Comparison of ENCODE assay signal across 13 cellular contexts in genomic region chr7:83469076-83469475, GRCh38.
DNase-seq lines count a peak whose midpoint lies in the region; ATAC-seq and TF ChIP-seq lines count a peak whose summit lies in the region.
"Had no signal": no experiment of that assay in that cellular context is flagged by ENCODE, and none has a peak within 500 bp of the region (broad histone marks: within the 10 kb centered on the region; RNA-seq: fewer than 3 reads in every experiment).

No MANE protein-coding gene starts in this region.

- H3K4me3 ChIP-seq in AG04449 (ENCODE audit: low read depth, low read length) = no peak overlapping the region
- H3K4me3 ChIP-seq: smooth muscle cell had no signal

- ATAC-seq in SK-N-SH treated with all-trans-retinoic acid at 6 μM for 48 hours = peak; percentile 71
- no peak for ATAC-seq in HG02970 (IDR thresholded peaks at IDR 0.05; ENCODE audit: low FRiP score, unreplicated experiment)
- ATAC-seq: Right ventricle myocardium inferior had no signal

- POLR2A ChIA-PET in AG04449 (lab: Yijun Ruan, JAX) = no interaction called here

- CTCF ChIA-PET in AG04449 (lab: Yijun Ruan, JAX) = no interaction called here

- TF ChIP-seq CTCF in AG04449 (IDR thresholded peaks at IDR 0.05; ENCODE audit: insufficient read depth, low read length, missing control alignments) = no peak

- DNase-seq in AG04449 (ENCODE audit: low read depth, low spot score) = peak; percentile 14
- DNase-seq in HT1080 (ENCODE audit: low read depth) = peak; percentile 72
- peak; percentile 85 for DNase-seq in foreskin melanocyte
- no peak for DNase-seq in AML-193 (lab: John Stamatoyannopoulos, UW)
- DNase-seq in T-helper 2 cell = no peak
- DNase-seq in effector CD8-positive, alpha-beta T cell (lab: John Stamatoyannopoulos, UW) = no peak
- DNase-seq: activated naive CD4-positive, alpha-beta T cell treated with anti-CD3 and anti-CD28 coated beads, Interleukin-2, amount 50 U/mL, for 16 hours; DMS153; NCI-H345 had no signal

TF ChIP-seq in SK-N-SH treated with all-trans-retinoic acid at 6 μM for 48 hours, 23 proteins besides CTCF, POLR2A, EP300 and RAD21:
- peak; percentile 72 for TF ChIP-seq ISL1 (CRISPR knock-in tag; IDR thresholded peaks at IDR 0.05)
- no peak for TF ChIP-seq SNAI2 (CRISPR knock-in tag; IDR thresholded peaks at IDR 0.05)
TF ChIP-seq in SK-N-SH treated with all-trans-retinoic acid at 6 μM for 48 hours: peak in this region for 1.

Comparison
In these comparisons a context has a peak if more than half of its experiments do, and no peak if none do; other contexts are left out.
1. DNase-seq: peak in AG04449 (single experiment), HT1080 (single experiment) and foreskin melanocyte (single experiment); none in AML-193 (0 of 2), T-helper 2 cell (0 of 5) and effector CD8-positive, alpha-beta T cell (single experiment).